In genomic region chr11:13926366-13926765, GRCh38 we compare ENCODE assay signal across 1 cellular context. TPM values are rescaled to one million over a fixed set of nuclear protein-coding genes. Genes with fewer than 3 reads are reported as not detected.
"Had no signal": no experiment of that assay in that cellular context is flagged by ENCODE, and none has a peak within 500 bp of the region (broad histone marks: within the 10 kb centered on the region; RNA-seq: fewer than 3 reads in every experiment).

No MANE protein-coding gene starts in this region.

RNA-seq across cellular contexts. Expression of gene SPON1, which starts 36.2 kb away (rescaled TPM):
- total RNA-seq: HFFc6 had no signal
